In the genomic region with DNA sequence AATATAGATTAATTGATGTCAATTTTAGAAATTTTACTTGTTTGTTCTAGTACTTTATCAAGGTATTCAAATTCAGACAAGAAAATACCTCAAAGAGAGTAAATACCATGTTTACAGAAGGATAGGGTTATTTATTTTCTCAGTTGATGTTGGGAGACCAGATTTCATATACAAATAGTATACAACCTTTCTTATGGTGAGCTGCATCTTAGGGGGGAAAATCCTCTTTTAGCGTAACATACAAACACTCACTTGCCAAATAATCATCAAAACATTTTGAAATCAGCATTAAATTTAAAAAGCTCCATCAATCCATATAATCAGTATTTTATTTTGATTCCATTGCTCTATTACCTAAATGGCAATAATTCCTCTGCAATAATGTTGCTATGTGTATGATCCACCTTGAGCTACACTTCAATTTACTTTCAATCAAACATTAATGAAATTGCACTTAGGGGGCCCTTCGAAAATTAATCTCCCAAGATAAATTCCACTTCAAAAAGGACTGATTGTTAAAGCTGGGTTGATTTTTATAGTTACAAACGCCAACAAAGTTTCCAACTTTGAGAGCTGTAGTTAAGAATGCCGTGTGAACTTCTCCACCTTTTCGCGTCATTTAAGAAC, we compare ENCODE assay signal across 19 cellular contexts. TPM values are rescaled to one million over a fixed set of nuclear protein-coding genes. Genes with fewer than 3 reads are reported as not detected.
DNase-seq lines count a peak whose midpoint lies in the region; ATAC-seq and TF ChIP-seq lines count a peak whose summit lies in the region.
"Had no signal": no experiment of that assay in that cellular context is flagged by ENCODE, and none has a peak within 500 bp of the region (broad histone marks: within the 10 kb centered on the region; RNA-seq: fewer than 3 reads in every experiment).

No MANE protein-coding gene starts in this region.

- peaks cover 0 to 16% of the 10 kb centered on the region in 2 donors for H3K4me1 ChIP-seq in naive thymus-derived CD4-positive, alpha-beta T cell (ENCODE audit: control insufficient read depth in 2 of 2, insufficient read depth in 2 of 2, low read length in 2 of 2)
- H3K4me1 ChIP-seq in OCI-LY7 (ENCODE audit: insufficient read depth, low read length, poor library complexity, severe bottlenecking): no peaks in the 10 kb centered on the region

- no peaks in the 10 kb centered on the region for H4K20me1 ChIP-seq in OCI-LY7 (ENCODE audit: insufficient read depth, low read length)

- BruUV-seq in OCI-LY7 (replicated peaks; lab: Mats Ljungman, UMichigan): no TSS peak

- peaks cover 19% of the 10 kb centered on the region for H3K4me1 Mint-ChIP-seq in T-helper 2 cell treated with Interferon-gamma antibody and Interleukin-4, amounts not matched to agents 5 μg/mL and 100 μg/mL, for 36 hours (ENCODE audit: low read depth)
- H3K4me1 Mint-ChIP-seq in activated naive CD8-positive, alpha-beta T cell treated with anti-CD3 and anti-CD28 coated beads for 36 hours: peaks cover 22% of the 10 kb centered on the region
- H3K4me1 Mint-ChIP-seq in naive thymus-derived CD4-positive, alpha-beta T cell: peaks cover 13 to 37% (median 30%) of the 10 kb centered on the region in 7 donors

- no peak for TF ChIP-seq CTCF in GM20000 (IDR thresholded peaks at IDR 0.05; ENCODE audit: extremely low read depth, missing control alignments)
- TF ChIP-seq CTCF in OCI-LY7 (conservative IDR thresholded peaks at IDR 0.05; ENCODE audit: low read length): no peak

- H3K4me3 Mint-ChIP-seq in T-helper 2 cell treated with Interferon-gamma antibody and Interleukin-4, amounts not matched to agents 5 μg/mL and 100 μg/mL, for 36 hours: peak overlapping the region; percentile 72
- H3K4me3 Mint-ChIP-seq in activated naive CD8-positive, alpha-beta T cell treated with anti-CD3 and anti-CD28 coated beads for 36 hours: peak overlapping the region; percentile 49
- peak overlapping the region; percentile 39 to 85 (median 76) for H3K4me3 Mint-ChIP-seq in naive thymus-derived CD4-positive, alpha-beta T cell

- H3K79me2 ChIP-seq in OCI-LY7 (ENCODE audit: insufficient read depth, low read depth, low read length): no peaks in the 10 kb centered on the region

- H3K4me3 ChIP-seq in naive thymus-derived CD4-positive, alpha-beta T cell (ENCODE audit: low read length): no peak overlapping the region
- H3K4me3 ChIP-seq in OCI-LY7 (ENCODE audit: low read depth, low read length, poor library complexity, severe bottlenecking): no peak overlapping the region

- no peaks in the 10 kb centered on the region for H3K9me3 Mint-ChIP-seq in T-helper 2 cell treated with Interferon-gamma antibody and Interleukin-4, amounts not matched to agents 5 μg/mL and 100 μg/mL, for 36 hours
- H3K9me3 Mint-ChIP-seq in activated naive CD8-positive, alpha-beta T cell treated with anti-CD3 and anti-CD28 coated beads for 36 hours: peaks cover 4% of the 10 kb centered on the region
- peaks cover 0 to 40% (median 15%) of the 10 kb centered on the region in 11 donors for H3K9me3 Mint-ChIP-seq in naive thymus-derived CD4-positive, alpha-beta T cell

- intact Hi-C loops in naive thymus-derived CD4-positive, alpha-beta T cell (cut with micrococcal nuclease): loop anchor here (1.0 to 5.0 kb wide), 5 partner anchors 92 to 302 kb away; a partner anchor contains a TSS
- intact Hi-C loops in OCI-LY7 (cut with micrococcal nuclease; ENCODE audit: unreplicated experiment): no loop called here

- H3K27ac Mint-ChIP-seq in T-helper 2 cell treated with Interferon-gamma antibody and Interleukin-4, amounts not matched to agents 5 μg/mL and 100 μg/mL, for 36 hours: no peak overlapping the region
- H3K27ac Mint-ChIP-seq in activated naive CD8-positive, alpha-beta T cell treated with anti-CD3 and anti-CD28 coated beads for 36 hours: peak overlapping the region; percentile 25
- H3K27ac Mint-ChIP-seq in naive thymus-derived CD4-positive, alpha-beta T cell: peak overlapping the region in 5 of 9 donors; percentile 16 to 73 (median 56)

- CTCF ChIA-PET in naive thymus-derived CD4-positive, alpha-beta T cell (lab: Charles Lee): interaction anchor here (0.6 kb wide), 1 partner anchor 13 kb away, joined by 3 read pairs; no protein-coding TSS in a partner anchor
- CTCF ChIA-PET in OCI-LY7 (lab: Charles Lee; ENCODE audit: unreplicated experiment): no interaction called here

- no peak overlapping the region for H3K27ac ChIP-seq in naive thymus-derived CD4-positive, alpha-beta T cell (ENCODE audit: low read depth, low read length)
- no peak overlapping the region for H3K27ac ChIP-seq in OCI-LY7 (ENCODE audit: low read depth, low read length, poor library complexity, severe bottlenecking)
- H3K27ac ChIP-seq: C4-2B, esophagus muscularis mucosa had no signal

- peaks cover 14% of the 10 kb centered on the region for H3K36me3 Mint-ChIP-seq in T-helper 2 cell treated with Interferon-gamma antibody and Interleukin-4, amounts not matched to agents 5 μg/mL and 100 μg/mL, for 36 hours (ENCODE audit: low read depth)
- H3K36me3 Mint-ChIP-seq in activated naive CD8-positive, alpha-beta T cell treated with anti-CD3 and anti-CD28 coated beads for 36 hours: peaks cover 17% of the 10 kb centered on the region
- H3K36me3 Mint-ChIP-seq in naive thymus-derived CD4-positive, alpha-beta T cell: peaks cover 5 to 12% (median 11%) of the 10 kb centered on the region in 5 donors

- no peak overlapping the region for H2AFZ ChIP-seq in OCI-LY7 (ENCODE audit: low read length)

- no peaks in the 10 kb centered on the region for H3K9me2 ChIP-seq in OCI-LY7 (ENCODE audit: insufficient read depth, low read length)

- POLR2A ChIA-PET in naive thymus-derived CD4-positive, alpha-beta T cell (lab: Charles Lee): interaction anchor here (0.8 kb wide), 1 partner anchor 49 kb away, joined by 3 read pairs; no protein-coding TSS in a partner anchor
- POLR2A ChIA-PET in OCI-LY7 (lab: Charles Lee): interaction anchor here (0.6 to 1.0 kb wide), 2 partner anchors 38 to 41 kb away, joined by 3 to 6 read pairs; no protein-coding TSS in a partner anchor

- peaks cover 39 to 57% of the 10 kb centered on the region in 2 donors for H3K27me3 ChIP-seq in naive thymus-derived CD4-positive, alpha-beta T cell (ENCODE audit: control insufficient read depth in 2 of 2, insufficient read depth in 2 of 2, low read length in 2 of 2)

- no peak for DNase-seq in T-helper 2 cell treated with Interferon-gamma antibody and Interleukin-4, amounts not matched to agents 5 μg/mL and 100 μg/mL, for 36 hours (ENCODE audit: low spot score)
- no peak for DNase-seq in T-helper 2 cell
- DNase-seq in GM20000 (ENCODE audit: low spot score): peak; percentile 14
- no peak for DNase-seq in activated naive CD8-positive, alpha-beta T cell treated with anti-CD3 and anti-CD28 coated beads for 36 hours
- no peak for DNase-seq in naive thymus-derived CD4-positive, alpha-beta T cell
- DNase-seq in OCI-LY7 (ENCODE audit: low spot score): no peak
- DNase-seq: 8988T, DMS79, NCI-H524, occipital lobe, SHP77, T1000 had no signal

- H3K9me3 ChIP-seq in naive thymus-derived CD4-positive, alpha-beta T cell (ENCODE audit: control insufficient read depth in 2 of 3, low read length in 3 of 3): peaks cover 0 to 9% (median 0%) of the 10 kb centered on the region in 3 experiments
- no peaks in the 10 kb centered on the region for H3K9me3 ChIP-seq in OCI-LY7 (ENCODE audit: low read length)
- H3K9me3 ChIP-seq: esophagus muscularis mucosa had no signal

- H3K36me3 ChIP-seq in naive thymus-derived CD4-positive, alpha-beta T cell (ENCODE audit: control insufficient read depth in 2 of 3, insufficient read depth in 3 of 3, low read length in 3 of 3): no peaks in the 10 kb centered on the region
- H3K36me3 ChIP-seq in OCI-LY7 (ENCODE audit: insufficient read depth, low read length): peaks cover 8% of the 10 kb centered on the region; the same call in 1 of the 2 replicates

- no peak for ATAC-seq in naive thymus-derived CD4-positive, alpha-beta T cell
- ATAC-seq in GM19035 (IDR thresholded peaks at IDR 0.05; ENCODE audit: unreplicated experiment): no peak
- no peak for ATAC-seq in HG02623 (IDR thresholded peaks at IDR 0.05; ENCODE audit: unreplicated experiment)

- H3K27me3 Mint-ChIP-seq in T-helper 2 cell treated with Interferon-gamma antibody and Interleukin-4, amounts not matched to agents 5 μg/mL and 100 μg/mL, for 36 hours (ENCODE audit: low read depth): peaks cover 72% of the 10 kb centered on the region
- H3K27me3 Mint-ChIP-seq in activated naive CD8-positive, alpha-beta T cell treated with anti-CD3 and anti-CD28 coated beads for 36 hours: peaks cover 75% of the 10 kb centered on the region
- H3K27me3 Mint-ChIP-seq in naive thymus-derived CD4-positive, alpha-beta T cell: peaks cover 56 to 74% (median 73%) of the 10 kb centered on the region in 5 donors

- no peak overlapping the region for H3K4me2 ChIP-seq in OCI-LY7 (ENCODE audit: low read length)

RNA-seq across cellular contexts. Expression of a gene that starts 2.2 kb away (rescaled TPM):
- total RNA-seq in activated naive CD8-positive, alpha-beta T cell treated with anti-CD3 and anti-CD28 coated beads for 36 hours: not detected
- not detected for total RNA-seq in naive thymus-derived CD4-positive, alpha-beta T cell
- polyA plus RNA-seq in naive thymus-derived CD4-positive, alpha-beta T cell: not detected
- not detected in 2 replicates for total RNA-seq in OCI-LY7 (2014; rRNA removed; shearing (Covaris generic))
- not detected in 2 replicates for total RNA-seq in OCI-LY7 (2022)
- total RNA-seq: dermis microvascular lymphatic vessel endothelial cell, esophagus muscularis mucosa, glomerular endothelial cell, occipital lobe had no signal
- polyA plus RNA-seq: keratinocyte had no signal
